Comparison of ENCODE assay signal across 8 cellular contexts in the genomic region with DNA sequence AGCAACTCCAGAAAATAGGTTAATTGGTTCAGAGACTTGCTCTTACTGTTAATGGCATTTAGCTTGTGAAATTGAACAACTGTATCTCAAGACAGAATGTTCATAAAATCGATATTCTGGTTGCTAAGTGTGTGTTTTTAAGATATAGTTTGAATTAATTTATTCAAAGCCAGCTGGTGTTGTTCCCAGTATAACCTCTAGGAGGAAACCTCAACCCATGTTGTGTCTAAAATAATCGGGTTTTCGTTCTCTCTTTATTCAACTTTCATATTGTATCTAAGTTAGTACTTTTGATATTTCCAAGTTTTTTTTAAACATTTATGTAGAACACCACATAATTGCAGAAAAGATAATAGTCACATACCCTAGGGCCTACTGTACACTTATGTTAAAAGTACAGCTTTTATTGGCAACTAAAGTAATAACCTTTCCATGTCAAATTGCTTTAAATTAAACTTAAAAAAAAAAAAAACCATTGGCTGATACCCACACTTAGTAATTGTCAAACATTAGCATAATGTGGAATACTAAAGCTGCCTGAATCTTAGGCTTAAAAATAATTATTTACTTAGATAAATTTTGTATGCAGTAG.
DNase-seq lines count a peak whose midpoint lies in the region; ATAC-seq and TF ChIP-seq lines count a peak whose summit lies in the region.

No MANE protein-coding gene starts in this region.

- no peak overlapping the region for H3K4me3 Mint-ChIP-seq in glutamatergic neuron (ENCODE audit: unreplicated experiment)

- H3K9me3 ChIP-seq in BE2C, result no peaks in the 10 kb centered on the region

- DNase-seq in BE2C, result no peak
- DNase-seq in RWPE1 (ENCODE audit: low spot score), result peak; percentile 18
- no peak for DNase-seq in glutamatergic neuron
- DNase-seq in stimulated activated CD4-positive, alpha-beta T cell treated with anti-CD3 and anti-CD28 coated beads, Interleukin-2, amount 100 ng/mL, for 24 hours, result no peak
- no peak for DNase-seq in occipital lobe (lab: John Stamatoyannopoulos, UW)
- DNase-seq in COR-L47 (lab: John Stamatoyannopoulos, UW), result no peak

- TF ChIP-seq CTCF in BE2C (IDR thresholded peaks at IDR 0.05; ENCODE audit: low read depth, low read length), result peak; percentile 66
- TF ChIP-seq CTCF in RWPE1 (conservative IDR thresholded peaks at IDR 0.05; ENCODE audit: low read depth), result peak; percentile 70
- peak; percentile 86 for TF ChIP-seq CTCF in glutamatergic neuron (IDR thresholded peaks at IDR 0.05; ENCODE audit: partially characterized antibody, unreplicated experiment)

- H3K4me1 ChIP-seq in BE2C, result no peaks in the 10 kb centered on the region

- no peaks in the 10 kb centered on the region for H3K9me3 Mint-ChIP-seq in glutamatergic neuron (ENCODE audit: unreplicated experiment)

- peaks cover 6% of the 10 kb centered on the region for H3K4me1 Mint-ChIP-seq in glutamatergic neuron (ENCODE audit: low read depth, unreplicated experiment)

- no peaks in the 10 kb centered on the region for H3K36me3 Mint-ChIP-seq in glutamatergic neuron (ENCODE audit: unreplicated experiment)

- CTCF ChIA-PET in RWPE1 (lab: Yijun Ruan, JAX), result interaction anchor here (0.6 kb wide), 3 partner anchors 223 to 1547 kb away, joined by 3 to 7 read pairs (median 3); no protein-coding TSS in a partner anchor

- H3K4me3 ChIP-seq in BE2C (ENCODE audit: low read depth, low read length), result no peak overlapping the region

- no peak overlapping the region for H3K27ac Mint-ChIP-seq in glutamatergic neuron (ENCODE audit: unreplicated experiment)

- no peak overlapping the region for H3K27ac ChIP-seq in RWPE1

- H3K27me3 Mint-ChIP-seq in glutamatergic neuron (ENCODE audit: unreplicated experiment), result no peaks in the 10 kb centered on the region

- ATAC-seq in GM21529 (IDR thresholded peaks at IDR 0.05; ENCODE audit: unreplicated experiment) (peak; percentile 59), GM18519 (IDR thresholded peaks at IDR 0.05; ENCODE audit: low FRiP score, unreplicated experiment) (no peak)

- H3K36me3 ChIP-seq in BE2C, result no peaks in the 10 kb centered on the region

- POLR2A ChIA-PET in RWPE1 (lab: Yijun Ruan, JAX; ENCODE audit: low non-redundant PET), result no interaction called here

- H3K27me3 ChIP-seq in BE2C, result peaks cover 7% of the 10 kb centered on the region; the same call in 1 of the 2 replicates
